14 cellular contexts compared by ENCODE assay signal in the genomic region with DNA sequence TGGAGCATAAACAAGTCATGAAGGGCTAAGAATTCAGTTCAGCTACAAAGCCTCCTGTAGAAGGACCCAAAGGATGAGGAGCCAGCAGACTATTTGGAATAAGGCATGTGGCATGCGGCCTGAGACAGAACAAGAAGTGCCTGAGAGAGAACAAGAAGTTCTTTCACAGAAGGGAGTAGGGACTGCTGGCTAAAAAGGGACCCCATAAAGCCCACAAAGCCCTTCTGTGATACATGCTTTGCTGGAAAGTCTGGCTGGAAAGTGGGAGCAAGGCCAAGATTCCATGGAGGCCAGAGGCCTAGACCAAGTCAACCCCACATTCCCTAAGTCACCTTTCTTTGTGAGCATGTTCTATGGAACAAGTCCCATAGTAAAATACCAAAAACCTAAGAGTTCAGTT. TPM values are rescaled to one million over a fixed set of nuclear protein-coding genes. Genes with fewer than 3 reads are reported as not detected.
DNase-seq lines count a peak whose midpoint lies in the region; ATAC-seq and TF ChIP-seq lines count a peak whose summit lies in the region.
"Had no signal": no experiment of that assay in that cellular context is flagged by ENCODE, and none has a peak within 500 bp of the region (broad histone marks: within the 10 kb centered on the region; RNA-seq: fewer than 3 reads in every experiment).

No MANE protein-coding gene starts in this region.

- H3K27me3 Mint-ChIP-seq in nephron progenitor cell (ENCODE audit: low read depth, poor library complexity) (no peaks in the 10 kb centered on the region), glutamatergic neuron (ENCODE audit: unreplicated experiment) (no peaks in the 10 kb centered on the region)

- H3K9me2 ChIP-seq in SK-N-SH = no peaks in the 10 kb centered on the region

- no peak for TF ChIP-seq EP300 in SK-N-SH (IDR thresholded peaks at IDR 0.05; ENCODE audit: borderline replicate concordance in 1 of 2, low read depth in 1 of 2, low read length in 1 of 2)
- TF ChIP-seq EP300 in tibial nerve (IDR thresholded peaks at IDR 0.05) = peak; percentile 81 to 90

- no peaks in the 10 kb centered on the region for H4K20me1 ChIP-seq in SK-N-SH (ENCODE audit: insufficient read depth)

- H3K4me1 ChIP-seq in SK-N-SH (ENCODE audit: control insufficient read depth in 1 of 2, insufficient read depth in 2 of 2, low read depth in 1 of 2, low read length in 1 of 2) = no peaks in the 10 kb centered on the region
- H3K4me1 ChIP-seq in tibial nerve = peaks cover 3 to 56% (median 42%) of the 10 kb centered on the region in 4 donors

- no peak overlapping the region for H3K4me2 ChIP-seq in SK-N-SH

- WGBS in SK-N-SH (ENCODE audit: low lambda C conversion rate) = 94% methylated on average over 1 of the region's 1 CpG
- 6 to 20% methylated on average over 1 of the region's 1 CpG for WGBS in tibial nerve, 2 donors

- H3K36me3 Mint-ChIP-seq in nephron progenitor cell (ENCODE audit: low read depth) = peaks cover 33% of the 10 kb centered on the region
- no peaks in the 10 kb centered on the region for H3K36me3 Mint-ChIP-seq in glutamatergic neuron (ENCODE audit: unreplicated experiment)

- POLR2A ChIA-PET in SK-N-SH (lab: Yijun Ruan, JAX) = no interaction called here

- TF ChIP-seq POLR2A in tibial nerve (IDR thresholded peaks at IDR 0.05) = no peak

- H3K4me3 Mint-ChIP-seq in nephron progenitor cell (no peak overlapping the region), glutamatergic neuron (ENCODE audit: unreplicated experiment) (no peak overlapping the region)
- H3K4me3 Mint-ChIP-seq: activated B cell treated with CpG ODN at 0.5 μM for 24 hours; activated naive CD4-positive, alpha-beta T cell treated with anti-CD3 and anti-CD28 coated beads for 36 hours had no signal

- DNase-seq in SK-N-SH (no peak), fibroblast of the aortic adventitia (ENCODE audit: low read depth) (peak; percentile 24), nephron progenitor cell (no peak), tibial nerve (ENCODE audit: low spot score in 2 of 2) (peak; percentile 21 to 24), NCI-H526 treated with DMSO at 0.1 percent for 48 hours (lab: John Stamatoyannopoulos, UW) (no peak), glutamatergic neuron (no peak)
- DNase-seq: 8988T; activated B cell treated with CpG ODN at 0.5 μM for 24 hours; activated naive CD4-positive, alpha-beta T cell treated with anti-CD3 and anti-CD28 coated beads for 36 hours; DND-41; NCI-H2081 treated with DMSO at 0.1 percent for 48 hours had no signal

- H3K36me3 ChIP-seq in SK-N-SH (replicated peaks in 1 of 2; ENCODE audit: control insufficient read depth in 1 of 2, insufficient read depth in 2 of 2, low read length in 1 of 2) (peaks cover 18 to 35% of the 10 kb centered on the region in 2 experiments), tibial nerve (peaks cover under 1 to 27% (median 10%) of the 10 kb centered on the region in 3 donors)

- peak overlapping the region; percentile 16 for H3K27ac Mint-ChIP-seq in nephron progenitor cell
- no peak overlapping the region for H3K27ac Mint-ChIP-seq in glutamatergic neuron (ENCODE audit: unreplicated experiment)
- H3K27ac Mint-ChIP-seq: activated B cell treated with CpG ODN at 0.5 μM for 24 hours; activated naive CD4-positive, alpha-beta T cell treated with anti-CD3 and anti-CD28 coated beads for 36 hours had no signal

- H3K4me3 ChIP-seq in SK-N-SH (ENCODE audit: low read depth in 2 of 2, low read length in 1 of 2) (no peak overlapping the region), fibroblast of the aortic adventitia (ENCODE audit: low read depth, low read length) (no peak overlapping the region), tibial nerve (no peak overlapping the region)
- H3K4me3 ChIP-seq: skin epidermis had no signal

- peaks cover 4% of the 10 kb centered on the region for H3F3A ChIP-seq in SK-N-SH (replicated peaks; ENCODE audit: insufficient read depth)

- no peak overlapping the region for H3K9ac ChIP-seq in SK-N-SH

- CTCF ChIA-PET in SK-N-SH (lab: Yijun Ruan, JAX) = interaction anchor here (0.9 to 3.3 kb wide), 2 partner anchors 10 to 14 kb away, joined by 3 to 12 read pairs; no protein-coding TSS in a partner anchor

- no peak overlapping the region for H3K27ac ChIP-seq in SK-N-SH (ENCODE audit: low read depth in 2 of 2, low read length in 1 of 2)
- peak overlapping the region; percentile 76 to 94 (median 84) for H3K27ac ChIP-seq in tibial nerve

- H3K27me3 ChIP-seq in SK-N-SH (ENCODE audit: insufficient read depth) (no peaks in the 10 kb centered on the region), tibial nerve (no peaks in the 10 kb centered on the region)

- no peaks in the 10 kb centered on the region for H3K9me3 Mint-ChIP-seq in nephron progenitor cell
- H3K9me3 Mint-ChIP-seq in glutamatergic neuron (ENCODE audit: unreplicated experiment) = no peaks in the 10 kb centered on the region
- H3K9me3 Mint-ChIP-seq: activated B cell treated with CpG ODN at 0.5 μM for 24 hours; activated naive CD4-positive, alpha-beta T cell treated with anti-CD3 and anti-CD28 coated beads for 36 hours had no signal

- no peak overlapping the region for H2AFZ ChIP-seq in SK-N-SH (ENCODE audit: low read depth)

- H3K79me2 ChIP-seq in SK-N-SH (ENCODE audit: insufficient read depth) = no peaks in the 10 kb centered on the region

- no peaks in the 10 kb centered on the region for H3K9me3 ChIP-seq in SK-N-SH
- H3K9me3 ChIP-seq in tibial nerve = no peaks in the 10 kb centered on the region

- H3K4me1 Mint-ChIP-seq in nephron progenitor cell = no peaks in the 10 kb centered on the region
- peaks cover 8% of the 10 kb centered on the region for H3K4me1 Mint-ChIP-seq in glutamatergic neuron (ENCODE audit: low read depth, unreplicated experiment)
- H3K4me1 Mint-ChIP-seq: activated B cell treated with CpG ODN at 0.5 μM for 24 hours had no signal

- TF ChIP-seq CTCF in SK-N-SH (IDR thresholded peaks at IDR 0.05) = no peak
- no peak for TF ChIP-seq CTCF in fibroblast of the aortic adventitia (IDR thresholded peaks at IDR 0.05; ENCODE audit: insufficient read depth, low read length)
- TF ChIP-seq CTCF in nephron progenitor cell (IDR thresholded peaks at IDR 0.05) = no peak
- TF ChIP-seq CTCF in tibial nerve (IDR thresholded peaks at IDR 0.05) = no peak
- TF ChIP-seq CTCF in glutamatergic neuron (IDR thresholded peaks at IDR 0.05; ENCODE audit: partially characterized antibody, unreplicated experiment) = no peak

- TF ChIP-seq RAD21 in SK-N-SH (IDR thresholded peaks at IDR 0.05; ENCODE audit: low read length) = no peak

- ATAC-seq in SK-N-SH treated with all-trans-retinoic acid at 6 μM for 48 hours = peak; percentile 28; the same call in 1 of the 3 replicates
- ATAC-seq in GM19452 (IDR thresholded peaks at IDR 0.05; ENCODE audit: unreplicated experiment) = no peak

TF ChIP-seq in SK-N-SH treated with all-trans-retinoic acid at 6 μM for 48 hours, 23 proteins besides CTCF, POLR2A, EP300 and RAD21 (continues in another document):
- TF ChIP-seq, protein P1, sequence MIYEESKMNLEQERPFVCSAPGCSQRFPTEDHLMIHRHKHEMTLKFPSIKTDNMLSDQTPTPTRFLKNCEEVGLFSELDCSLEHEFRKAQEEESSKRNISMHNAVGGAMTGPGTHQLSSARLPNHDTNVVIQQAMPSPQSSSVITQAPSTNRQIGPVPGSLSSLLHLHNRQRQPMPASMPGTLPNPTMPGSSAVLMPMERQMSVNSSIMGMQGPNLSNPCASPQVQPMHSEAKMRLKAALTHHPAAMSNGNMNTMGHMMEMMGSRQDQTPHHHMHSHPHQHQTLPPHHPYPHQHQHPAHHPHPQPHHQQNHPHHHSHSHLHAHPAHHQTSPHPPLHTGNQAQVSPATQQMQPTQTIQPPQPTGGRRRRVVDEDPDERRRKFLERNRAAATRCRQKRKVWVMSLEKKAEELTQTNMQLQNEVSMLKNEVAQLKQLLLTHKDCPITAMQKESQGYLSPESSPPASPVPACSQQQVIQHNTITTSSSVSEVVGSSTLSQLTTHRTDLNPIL (CRISPR knock-in tag; IDR thresholded peaks at IDR 0.05; ENCODE audit: low read depth) = no peak

TF ChIP-seq in SK-N-SH, 30 proteins besides CTCF, POLR2A, EP300 and RAD21:
- TF ChIP-seq NFIC (IDR thresholded peaks at IDR 0.05; ENCODE audit: borderline replicate concordance) = no peak
- no peak for TF ChIP-seq TAF1 (IDR thresholded peaks at IDR 0.05; ENCODE audit: borderline replicate concordance, low read depth, low read length)
- no peak for TF ChIP-seq RCOR1 (IDR thresholded peaks at IDR 0.05; ENCODE audit: low read length)
- no peak for TF ChIP-seq POLR2AphosphoS5 (IDR thresholded peaks at IDR 0.05; ENCODE audit: low read depth, low read length)
- TF ChIP-seq MEF2A (IDR thresholded peaks at IDR 0.05; ENCODE audit: borderline replicate concordance, low read depth) = no peak
- TF ChIP-seq RXRA (IDR thresholded peaks at IDR 0.05; ENCODE audit: borderline replicate concordance, low read depth) = no peak
- TF ChIP-seq CHD2 (IDR thresholded peaks at IDR 0.05; ENCODE audit: low read length, partially characterized antibody) = no peak
- TF ChIP-seq, protein P2, sequence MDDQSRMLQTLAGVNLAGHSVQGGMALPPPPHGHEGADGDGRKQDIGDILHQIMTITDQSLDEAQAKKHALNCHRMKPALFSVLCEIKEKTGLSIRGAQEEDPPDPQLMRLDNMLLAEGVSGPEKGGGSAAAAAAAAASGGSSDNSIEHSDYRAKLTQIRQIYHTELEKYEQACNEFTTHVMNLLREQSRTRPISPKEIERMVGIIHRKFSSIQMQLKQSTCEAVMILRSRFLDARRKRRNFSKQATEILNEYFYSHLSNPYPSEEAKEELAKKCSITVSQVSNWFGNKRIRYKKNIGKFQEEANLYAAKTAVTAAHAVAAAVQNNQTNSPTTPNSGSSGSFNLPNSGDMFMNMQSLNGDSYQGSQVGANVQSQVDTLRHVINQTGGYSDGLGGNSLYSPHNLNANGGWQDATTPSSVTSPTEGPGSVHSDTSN (IDR thresholded peaks at IDR 0.05) = no peak
- no peak for TF ChIP-seq JUND (IDR thresholded peaks at IDR 0.05)
- no peak for TF ChIP-seq TCF12 (IDR thresholded peaks at IDR 0.05)
- TF ChIP-seq GABPA (IDR thresholded peaks at IDR 0.05; ENCODE audit: low read depth) = no peak
- TF ChIP-seq RFX5 (IDR thresholded peaks at IDR 0.05; ENCODE audit: low read length) = no peak

RNA-seq across cellular contexts. Expression of a gene that starts 35.9 kb away (rescaled TPM):
- 12.8 and 15.8 TPM in 2 replicates for polyA plus RNA-seq in SK-N-SH (2012; rRNA removed)
- polyA plus RNA-seq in SK-N-SH (2012; cell fraction: cytosol; rRNA removed) = 7.5 and 10.1 TPM in 2 replicates
- polyA plus RNA-seq in SK-N-SH (2012; cell fraction: nucleus; rRNA removed) = 29.3 and 33.1 TPM in 2 replicates
- total RNA-seq in fibroblast of the aortic adventitia (ENCODE audit: low replicate concordance) (25.6 and 68.7 TPM in 2 replicates), tibial nerve (10 to 100 TPM; 29.7 to 36.9 (median 34.3) TPM), glutamatergic neuron (ENCODE audit: unreplicated experiment) (65.1 TPM)

RNA-seq across cellular contexts. Expression of a gene that starts 41.9 kb away (rescaled TPM):
- polyA plus RNA-seq in SK-N-SH (2012; rRNA removed) = 20.8 and 25.7 TPM in 2 replicates
- polyA plus RNA-seq in SK-N-SH (2012; cell fraction: cytosol; rRNA removed) = 18.5 and 24.9 TPM in 2 replicates
- 8.1 and 19.7 TPM in 2 replicates for polyA plus RNA-seq in SK-N-SH (2012; cell fraction: nucleus; rRNA removed)
- 7.6 and 25.9 TPM in 2 replicates for total RNA-seq in fibroblast of the aortic adventitia (ENCODE audit: low replicate concordance)
- total RNA-seq in tibial nerve = 10 to 100 TPM; 21.3 to 34.9 (median 24.2) TPM
- total RNA-seq in glutamatergic neuron (ENCODE audit: unreplicated experiment) = 37.9 TPM

Comparison
In these comparisons a context has a peak if more than half of its experiments do, and no peak if none do; other contexts are left out.
1. DNase-seq: peak in fibroblast of the aortic adventitia (single experiment) and tibial nerve (2 of 2); none in SK-N-SH (single experiment), nephron progenitor cell (single experiment), NCI-H526 treated with DMSO at 0.1 percent for 48 hours (single experiment) and glutamatergic neuron (single experiment).
2. H3K27ac ChIP-seq: peak in tibial nerve (4 of 4); none in SK-N-SH (0 of 2).